In the genomic region with DNA sequence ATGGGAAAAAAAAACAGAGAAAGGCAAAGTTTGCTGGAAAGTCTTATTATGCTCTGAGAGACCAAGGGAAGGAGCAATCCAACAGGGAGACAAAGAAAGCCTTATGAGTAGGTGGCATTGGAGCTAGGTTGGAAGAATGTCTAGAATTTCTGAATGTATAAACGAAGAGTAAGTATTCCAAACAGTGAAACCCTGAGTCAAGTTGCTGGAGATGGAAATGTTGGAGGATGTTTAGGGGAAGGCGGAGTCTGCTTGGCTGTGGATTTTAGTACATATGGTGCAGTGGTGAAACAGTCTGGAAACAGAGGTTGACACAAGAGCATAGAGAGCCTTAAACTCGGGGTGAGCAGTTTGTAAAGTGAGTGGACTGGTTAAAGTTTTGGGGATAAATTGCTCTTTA, we compare ENCODE assay signal across 29 cellular contexts.
"Had no signal": no experiment of that assay in that cellular context is flagged by ENCODE, and none has a peak within 500 bp of the region (broad histone marks: within the 10 kb centered on the region; RNA-seq: fewer than 3 reads in every experiment).

No MANE protein-coding gene starts in this region.

- H3K4me1 Mint-ChIP-seq: activated CD4-positive, alpha-beta memory T cell treated with anti-CD3 and anti-CD28 coated beads, Interleukin-2, amount 10 ng/mL, durations not matched to agents 7 days and 5 days; activated CD4-positive, alpha-beta T cell treated with anti-CD3 and anti-CD28 coated beads for 36 hours; activated CD4-positive, alpha-beta T cell treated with anti-CD3 and anti-CD28 coated beads, Interleukin-2, amount 10 ng/mL, durations not matched to agents 24 days and 14 days; activated naive CD4-positive, alpha-beta T cell treated with anti-CD3 and anti-CD28 coated beads, Interleukin-2, amount 10 ng/mL, durations not matched to agents 7 days and 5 days; activated naive CD8-positive, alpha-beta T cell treated with anti-CD3 and anti-CD28 coated beads, Interleukin-2, amount 10 ng/mL, durations not matched to agents 7 days and 5 days had no signal

- H3K4me3 Mint-ChIP-seq: activated CD4-positive, alpha-beta memory T cell treated with anti-CD3 and anti-CD28 coated beads, Interleukin-2, amount 10 ng/mL, durations not matched to agents 7 days and 5 days; activated CD4-positive, alpha-beta T cell treated with anti-CD3 and anti-CD28 coated beads for 36 hours; activated CD4-positive, alpha-beta T cell treated with anti-CD3 and anti-CD28 coated beads, Interleukin-2, amount 10 ng/mL, durations not matched to agents 24 days and 14 days; activated naive CD4-positive, alpha-beta T cell treated with anti-CD3 and anti-CD28 coated beads, Interleukin-2, amount 10 ng/mL, durations not matched to agents 7 days and 5 days; activated naive CD8-positive, alpha-beta T cell treated with anti-CD3 and anti-CD28 coated beads, Interleukin-2, amount 10 ng/mL, durations not matched to agents 7 days and 5 days; activated T-cell treated with anti-CD3 and anti-CD28 coated beads, Interleukin-2, amount 50 U/mL, for 24 hours; activated T-cell treated with anti-CD3 and anti-CD28 coated beads, Interleukin-2, amount 50 U/mL, for 72 hours had no signal

- DNase-seq: activated CD4-positive, alpha-beta memory T cell treated with anti-CD3 and anti-CD28 coated beads, Interleukin-2, amount 10 ng/mL, durations not matched to agents 7 days and 5 days; activated CD4-positive, alpha-beta T cell treated with anti-CD3 and anti-CD28 coated beads for 36 hours; activated CD4-positive, alpha-beta T cell treated with anti-CD3 and anti-CD28 coated beads, Interleukin-2, amount 10 ng/mL, durations not matched to agents 24 days and 14 days; activated CD4-positive, CD25-positive, alpha-beta regulatory T cell; activated CD4-positive, CD25-positive, alpha-beta regulatory T cell treated with anti-CD3 and anti-CD28 coated beads, Interleukin-2, amount 50 U/mL, for 72 hours; activated CD8-positive, alpha-beta memory T cell treated with anti-CD3 and anti-CD28 coated beads, Interleukin-2, amount 50 U/mL, for 48 hours; activated gamma-delta T cell; activated naive CD4-positive, alpha-beta T cell; activated naive CD4-positive, alpha-beta T cell treated with anti-CD3 and anti-CD28 coated beads, Interleukin-2, amount 10 ng/mL, durations not matched to agents 7 days and 5 days; activated naive CD8-positive, alpha-beta T cell treated with anti-CD3 and anti-CD28 coated beads, Interleukin-2, amount 10 ng/mL, durations not matched to agents 7 days and 5 days; activated T-cell treated with anti-CD3 and anti-CD28 coated beads for 4 hours; activated T-cell treated with anti-CD3 and anti-CD28 coated beads, Interleukin-2, amount 50 U/mL, for 24 hours; activated T-cell treated with anti-CD3 and anti-CD28 coated beads, Interleukin-2, amount 50 U/mL, for 72 hours; body of pancreas; caudate nucleus; cortex of kidney; dermis blood vessel endothelial cell; effector CD8-positive, alpha-beta T cell; esophagus squamous epithelium; gastrocnemius medialis; glutamatergic neuron; heart left ventricle; T-helper 2 cell had no signal

- H3K27me3 ChIP-seq: ascending aorta, body of pancreas, esophagus squamous epithelium, gastrocnemius medialis, heart left ventricle had no signal

- H3K27ac ChIP-seq: ascending aorta, body of pancreas, epithelial cell of prostate, esophagus squamous epithelium, gastrocnemius medialis, heart left ventricle had no signal

- H3K36me3 Mint-ChIP-seq: activated naive CD4-positive, alpha-beta T cell treated with anti-CD3 and anti-CD28 coated beads, Interleukin-2, amount 10 ng/mL, durations not matched to agents 7 days and 5 days; activated naive CD4-positive, alpha-beta T cell treated with anti-CD3 and anti-CD28 coated beads, Interleukin-2, amount 50 U/mL, for 72 hours; activated naive CD8-positive, alpha-beta T cell treated with anti-CD3 and anti-CD28 coated beads, Interleukin-2, amount 10 ng/mL, durations not matched to agents 7 days and 5 days had no signal

- H3K9me3 ChIP-seq: body of pancreas, gastrocnemius medialis had no signal

- H3K27ac Mint-ChIP-seq: activated CD4-positive, alpha-beta memory T cell treated with anti-CD3 and anti-CD28 coated beads, Interleukin-2, amount 10 ng/mL, durations not matched to agents 7 days and 5 days; activated CD4-positive, alpha-beta T cell treated with anti-CD3 and anti-CD28 coated beads for 36 hours; activated CD4-positive, alpha-beta T cell treated with anti-CD3 and anti-CD28 coated beads, Interleukin-2, amount 10 ng/mL, durations not matched to agents 24 days and 14 days; activated naive CD4-positive, alpha-beta T cell treated with anti-CD3 and anti-CD28 coated beads, Interleukin-2, amount 10 ng/mL, durations not matched to agents 7 days and 5 days; activated naive CD4-positive, alpha-beta T cell treated with anti-CD3 and anti-CD28 coated beads, Interleukin-2, amount 50 U/mL, for 72 hours; activated naive CD8-positive, alpha-beta T cell treated with anti-CD3 and anti-CD28 coated beads, Interleukin-2, amount 10 ng/mL, durations not matched to agents 7 days and 5 days; activated T-cell treated with anti-CD3 and anti-CD28 coated beads, Interleukin-2, amount 50 U/mL, for 24 hours; activated T-cell treated with anti-CD3 and anti-CD28 coated beads, Interleukin-2, amount 50 U/mL, for 72 hours had no signal

- H3K36me3 ChIP-seq: ascending aorta, esophagus squamous epithelium, gastrocnemius medialis, heart left ventricle had no signal

- H3K9me3 Mint-ChIP-seq: activated naive CD8-positive, alpha-beta T cell treated with anti-CD3 and anti-CD28 coated beads, Interleukin-2, amount 10 ng/mL, durations not matched to agents 7 days and 5 days had no signal

- H3K4me3 ChIP-seq: ascending aorta, body of pancreas, esophagus squamous epithelium, gastrocnemius medialis, heart left ventricle had no signal

- FAIRE-seq: colon, endometrium, endothelial cell of umbilical vein had no signal

- H3K4me1 ChIP-seq: ascending aorta, body of pancreas, gastrocnemius medialis, heart left ventricle had no signal

- H3K27me3 Mint-ChIP-seq: activated CD4-positive, alpha-beta memory T cell treated with anti-CD3 and anti-CD28 coated beads, Interleukin-2, amount 10 ng/mL, durations not matched to agents 7 days and 5 days; activated CD4-positive, alpha-beta T cell treated with anti-CD3 and anti-CD28 coated beads, Interleukin-2, amount 10 ng/mL, durations not matched to agents 24 days and 14 days; activated naive CD4-positive, alpha-beta T cell treated with anti-CD3 and anti-CD28 coated beads, Interleukin-2, amount 10 ng/mL, durations not matched to agents 7 days and 5 days; activated naive CD8-positive, alpha-beta T cell treated with anti-CD3 and anti-CD28 coated beads, Interleukin-2, amount 10 ng/mL, durations not matched to agents 7 days and 5 days; activated T-cell treated with anti-CD3 and anti-CD28 coated beads, Interleukin-2, amount 50 U/mL, for 24 hours had no signal
